ENCODE assay signal across 17 cellular contexts in genomic region chr2:237717366-237718276, GRCh38.
DNase-seq lines count a peak whose midpoint lies in the region; ATAC-seq and TF ChIP-seq lines count a peak whose summit lies in the region.
"Had no signal": no experiment of that assay in that cellular context is flagged by ENCODE, and none has a peak within 500 bp of the region (broad histone marks: within the 10 kb centered on the region; RNA-seq: fewer than 3 reads in every experiment).

No MANE protein-coding gene starts in this region.

- H3K4me1 Mint-ChIP-seq in nephron (peaks cover 86% of the 10 kb centered on the region), endothelial cell (ENCODE audit: unreplicated experiment) (peaks cover 10% of the 10 kb centered on the region)
- H3K4me1 Mint-ChIP-seq in CD4-positive, alpha-beta T cell (ENCODE audit: low read depth): peaks cover 93% of the 10 kb centered on the region

- H3K27me3 ChIP-seq in BLaER1 treated with 17β-estradiol and CSF1 and Interleukin-3, amounts not matched to agents 10 nM and 100 nM: no peaks in the 10 kb centered on the region
- no peaks in the 10 kb centered on the region for H3K27me3 ChIP-seq in IMR-90 (ENCODE audit: control insufficient read depth, insufficient read depth, low read length)
- no peaks in the 10 kb centered on the region for H3K27me3 ChIP-seq in CD4-positive, alpha-beta T cell (ENCODE audit: control insufficient read depth, insufficient read depth, low read length)

- H2AK5ac ChIP-seq in IMR-90 (ENCODE audit: low read depth, low read length): peak overlapping the region; percentile 52

- H2BK20ac ChIP-seq in IMR-90 (ENCODE audit: low read depth, low read length): no peak overlapping the region

- peaks cover 42 to 77% (median 52%) of the 10 kb centered on the region in 11 experiments for H3K36me3 ChIP-seq in BLaER1 treated with 17β-estradiol and CSF1 and Interleukin-3, amounts not matched to agents 10 nM and 100 nM
- H3K36me3 ChIP-seq in IMR-90 (ENCODE audit: control insufficient read depth, insufficient read depth, low read length): peaks cover 8% of the 10 kb centered on the region

- H4K91ac ChIP-seq in IMR-90 (ENCODE audit: insufficient read depth, low read depth, low read length): peak overlapping the region; percentile 9; the same call in 1 of the 2 replicates

- H2AFZ ChIP-seq in IMR-90 (replicated peaks; ENCODE audit: low read length, poor library complexity): no peak overlapping the region
- H2AFZ ChIP-seq: parathyroid adenoma, PC-9 had no signal

- H3K27ac Mint-ChIP-seq in nephron (peak overlapping the region; percentile 10 to 55 (median 51)), endothelial cell (ENCODE audit: unreplicated experiment) (no peak overlapping the region)
- H3K27ac Mint-ChIP-seq in CD4-positive, alpha-beta T cell: no peak overlapping the region
- H3K27ac Mint-ChIP-seq: T-helper 1 cell treated with Interleukin-12 subunit alpha and Interleukin-12 subunit beta and Interleukin-4 antibody, amounts not matched to agents 30 μg/mL and 1 μg/mL, for 36 hours had no signal

- BruUV-seq in IMR-90 (replicated peaks; lab: Mats Ljungman, UMichigan): no TSS peak

- H3K27me3 Mint-ChIP-seq in nephron (ENCODE audit: low read depth): no peaks in the 10 kb centered on the region
- no peaks in the 10 kb centered on the region for H3K27me3 Mint-ChIP-seq in CD4-positive, alpha-beta T cell
- H3K27me3 Mint-ChIP-seq in endothelial cell (ENCODE audit: unreplicated experiment): peaks cover 1% of the 10 kb centered on the region

- no peak overlapping the region for H3K4ac ChIP-seq in IMR-90 (ENCODE audit: low read depth, low read length)

- H2BK15ac ChIP-seq in IMR-90 (ENCODE audit: low read depth, low read length): no peak overlapping the region

- in situ Hi-C loops in IMR-90 (cut with MboI; ENCODE audit: low sequenced_read_pairs): no loop called here

- peaks cover 33% of the 10 kb centered on the region for H3K9me1 ChIP-seq in IMR-90 (ENCODE audit: insufficient read depth, low read length)

- H3K4me1 ChIP-seq in BLaER1 treated with 17β-estradiol and CSF1 and Interleukin-3, amounts not matched to agents 10 nM and 100 nM: peaks cover 65 to 80% (median 74%) of the 10 kb centered on the region in 10 experiments
- H3K4me1 ChIP-seq in IMR-90 (ENCODE audit: control insufficient read depth, insufficient read depth, low read length): peaks cover 25% of the 10 kb centered on the region
- H3K4me1 ChIP-seq: parathyroid adenoma had no signal

- peak overlapping the region; percentile 56; the same call in 1 of the 2 replicates for H3K23ac ChIP-seq in IMR-90 (ENCODE audit: low read depth, low read length)

- no peak overlapping the region for H3K18ac ChIP-seq in IMR-90 (ENCODE audit: low read depth, low read length)

- POLR2A ChIA-PET in IMR-90 (lab: Charles Lee; ENCODE audit: unreplicated experiment): no interaction called here
- POLR2A ChIA-PET in CD4-positive, alpha-beta T cell (lab: Charles Lee): interaction anchor here (2.7 kb wide), 1 partner anchor 20 kb away, joined by 10 read pairs; no protein-coding TSS in a partner anchor

- no peak for TF ChIP-seq RAD21 in IMR-90 (IDR thresholded peaks at IDR 0.05; ENCODE audit: low read length)

- intact Hi-C loops in IMR-90 (cut with micrococcal nuclease): no loop called here
- intact Hi-C loops in CD4-positive, alpha-beta T cell (cut with DNase I, micrococcal nuclease): no loop called here

- TF ChIP-seq CTCF in IMR-90 (conservative IDR thresholded peaks at IDR 0.05; ENCODE audit: low read depth, low read length) (no peak), nephron (IDR thresholded peaks at IDR 0.05; ENCODE audit: unreplicated experiment in 3 of 3) (no peak), endothelial cell (IDR thresholded peaks at IDR 0.05; ENCODE audit: unreplicated experiment) (no peak)
- TF ChIP-seq CTCF in CD4-positive, alpha-beta T cell (IDR thresholded peaks at IDR 0.05): no peak

- H4K8ac ChIP-seq in IMR-90 (ENCODE audit: low read depth in 2 of 2, low read length in 2 of 2): no peak overlapping the region; a peak in 1 of 4 replicates

- H3K4me3 Mint-ChIP-seq in nephron: no peak overlapping the region
- no peak overlapping the region for H3K4me3 Mint-ChIP-seq in CD4-positive, alpha-beta T cell
- H3K4me3 Mint-ChIP-seq in endothelial cell (ENCODE audit: unreplicated experiment): no peak overlapping the region
- H3K4me3 Mint-ChIP-seq: T-helper 1 cell treated with Interleukin-12 subunit alpha and Interleukin-12 subunit beta and Interleukin-4 antibody, amounts not matched to agents 30 μg/mL and 1 μg/mL, for 36 hours had no signal

- CTCF ChIA-PET in IMR-90 (lab: Yijun Ruan, JAX): no interaction called here
- CTCF ChIA-PET in CD4-positive, alpha-beta T cell (lab: Charles Lee): interaction anchor here (1.1 to 1.4 kb wide), 3 partner anchors 10 to 45 kb away, joined by 3 read pairs; no protein-coding TSS in a partner anchor

- peak overlapping the region; percentile 44; the same call in 1 of the 2 replicates for H3K14ac ChIP-seq in IMR-90 (replicated peaks; ENCODE audit: low read depth, low read length)

- peak overlapping the region; percentile 46 for H2BK5ac ChIP-seq in IMR-90 (ENCODE audit: low read depth, low read length, poor library complexity, severe bottlenecking)

- H3K56ac ChIP-seq in IMR-90 (ENCODE audit: extremely low read depth, insufficient read depth, low read length): no peak overlapping the region

- H3K9me3 ChIP-seq in BLaER1 treated with 17β-estradiol and CSF1 and Interleukin-3, amounts not matched to agents 10 nM and 100 nM (replicated peaks in 1 of 11): no peaks in the 10 kb centered on the region
- no peaks in the 10 kb centered on the region for H3K9me3 ChIP-seq in IMR-90 (ENCODE audit: control insufficient read depth, insufficient read depth, low read length)
- no peaks in the 10 kb centered on the region for H3K9me3 ChIP-seq in CD4-positive, alpha-beta T cell (ENCODE audit: control insufficient read depth, low read length)

- H3K9me3 Mint-ChIP-seq in nephron: no peaks in the 10 kb centered on the region
- no peaks in the 10 kb centered on the region for H3K9me3 Mint-ChIP-seq in CD4-positive, alpha-beta T cell
- no peaks in the 10 kb centered on the region for H3K9me3 Mint-ChIP-seq in endothelial cell (ENCODE audit: unreplicated experiment)
- H3K9me3 Mint-ChIP-seq: T-helper 1 cell treated with Interleukin-12 subunit alpha and Interleukin-12 subunit beta and Interleukin-4 antibody, amounts not matched to agents 30 μg/mL and 1 μg/mL, for 36 hours had no signal

- dilution Hi-C loops in IMR-90 (cut with HindIII; ENCODE audit: low sequenced_read_pairs, unreplicated experiment): no loop called here

- H3K4me3 ChIP-seq in BLaER1 treated with 17β-estradiol and CSF1 and Interleukin-3, amounts not matched to agents 10 nM and 100 nM: no peak overlapping the region
- no peak overlapping the region for H3K4me3 ChIP-seq in IMR-90 (ENCODE audit: insufficient read depth, low read depth, low read length)
- H3K4me3 ChIP-seq: PC-9 had no signal

- peak overlapping the region; percentile 50 to 89 (median 71) for H3K4me2 ChIP-seq in BLaER1 treated with 17β-estradiol and CSF1 and Interleukin-3, amounts not matched to agents 10 nM and 100 nM
- no peak overlapping the region for H3K4me2 ChIP-seq in IMR-90 (ENCODE audit: low read depth, low read length)
- H3K4me2 ChIP-seq: PC-9 had no signal

- H4K20me1 ChIP-seq in BLaER1 treated with 17β-estradiol and CSF1 and Interleukin-3, amounts not matched to agents 10 nM and 100 nM: peaks cover 87 to 100% (median 99%) of the 10 kb centered on the region in 11 experiments
- peaks cover 58% of the 10 kb centered on the region for H4K20me1 ChIP-seq in IMR-90 (ENCODE audit: insufficient read depth, low read length)

- H2BK120ac ChIP-seq in IMR-90 (ENCODE audit: low read depth, low read length): no peak overlapping the region

- peaks cover 32 to 81% of the 10 kb centered on the region in 2 experiments for H3K79me1 ChIP-seq in IMR-90 (ENCODE audit: low read depth in 1 of 2, low read length in 2 of 2)

- no peak for ATAC-seq in IMR-90 (ENCODE audit: low read depth)
- ATAC-seq in CD4-positive, alpha-beta T cell (ENCODE audit: poor library complexity): no peak
- no peak for ATAC-seq in GM18870 (IDR thresholded peaks at IDR 0.05; ENCODE audit: unreplicated experiment)
- ATAC-seq: HCT116 had no signal

- WGBS in IMR-90 (ENCODE audit: extremely low coverage in 2 of 2, insufficient read length in 1 of 2), 2 experiments: 89% methylated on average over 5 of the region's 24 CpGs; no CpG with 5 or more reads in 1 of the 2 experiments

- peaks cover 8% of the 10 kb centered on the region for H3K36me3 Mint-ChIP-seq in nephron (ENCODE audit: low read depth)
- H3K36me3 Mint-ChIP-seq in CD4-positive, alpha-beta T cell (ENCODE audit: low read depth): peaks cover 80% of the 10 kb centered on the region
- peaks cover 4% of the 10 kb centered on the region for H3K36me3 Mint-ChIP-seq in endothelial cell (ENCODE audit: low read depth, unreplicated experiment)

- H2AK9ac ChIP-seq in IMR-90 (replicated peaks; ENCODE audit: low read depth, low read length, poor library complexity): no peak overlapping the region

- DNase-seq in IMR-90: no peak
- peak; percentile 47 for DNase-seq in ecto neural progenitor cell (ENCODE audit: low spot score)
- DNase-seq in CD4-positive, alpha-beta T cell: no peak
- DNase-seq in endothelial cell (ENCODE audit: low spot score): no peak
- DNase-seq in GM03348 (ENCODE audit: low spot score): no peak
- DNase-seq: activated CD8-positive, alpha-beta memory T cell treated with anti-CD3 and anti-CD28 coated beads for 24 hours; amygdala; C1 segment of cervical spinal cord; NCI-H1048; PC-9; stimulated activated naive CD4-positive, alpha-beta T cell had no signal

- H3K27ac ChIP-seq in BLaER1 treated with 17β-estradiol and CSF1 and Interleukin-3, amounts not matched to agents 10 nM and 100 nM: peak overlapping the region; percentile 20 to 63 (median 42); a peak in 19 of 22 replicates
- H3K27ac ChIP-seq in IMR-90 (ENCODE audit: insufficient read depth, low read length): peak overlapping the region; percentile 25; the same call in 1 of the 2 replicates
- no peak overlapping the region for H3K27ac ChIP-seq in CD4-positive, alpha-beta T cell (ENCODE audit: low read depth, low read length)
- H3K27ac ChIP-seq: parathyroid adenoma, PC-9 had no signal

- no peak for TF ChIP-seq POLR2A in IMR-90 (IDR thresholded peaks at IDR 0.05; ENCODE audit: low read depth, low read length)

- H3K9ac ChIP-seq in BLaER1 treated with 17β-estradiol and CSF1 and Interleukin-3, amounts not matched to agents 10 nM and 100 nM: peak overlapping the region in 10 of 11 experiments; percentile 16 to 50 (median 34); a peak in 12 of 22 replicates
- no peak overlapping the region for H3K9ac ChIP-seq in IMR-90 (ENCODE audit: low read depth, low read length)
- H3K9ac ChIP-seq: parathyroid adenoma had no signal

- no peak overlapping the region for H4K5ac ChIP-seq in IMR-90 (ENCODE audit: low read depth, low read length)

TF ChIP-seq in IMR-90, 13 proteins besides CTCF, POLR2A, EP300 and RAD21 (continues in another document):
- TF ChIP-seq NFE2L2 (IDR thresholded peaks at IDR 0.05; ENCODE audit: low read depth, low read length): no peak
- TF ChIP-seq MXI1 (IDR thresholded peaks at IDR 0.05; ENCODE audit: borderline replicate concordance, low read depth, low read length): no peak
- TF ChIP-seq FOS (IDR thresholded peaks at IDR 0.05; ENCODE audit: low read depth, low read length): no peak
- no peak for TF ChIP-seq MAFK (IDR thresholded peaks at IDR 0.05; ENCODE audit: low read depth, low read length)
- no peak for TF ChIP-seq SMC3 (IDR thresholded peaks at IDR 0.05; ENCODE audit: low read depth, low read length)

Comparison
In these comparisons a context has a peak if more than half of its experiments do, and no peak if none do; other contexts are left out.
1. H3K27ac Mint-ChIP-seq: peak in nephron (3 of 3); none in CD4-positive, alpha-beta T cell (single experiment) and endothelial cell (single experiment).